ENCODE assay signal across 11 cellular contexts in genomic region chr19:18607222-18608101, GRCh38. TPM values are rescaled to one million over a fixed set of nuclear protein-coding genes. Genes with fewer than 3 reads are reported as not detected.
DNase-seq lines count a peak whose midpoint lies in the region; ATAC-seq and TF ChIP-seq lines count a peak whose summit lies in the region.
"Had no signal": no experiment of that assay in that cellular context is flagged by ENCODE, and none has a peak within 500 bp of the region (broad histone marks: within the 10 kb centered on the region; RNA-seq: fewer than 3 reads in every experiment).

No MANE protein-coding gene starts in this region.

- H3K27ac ChIP-seq in ACC112 (ENCODE audit: low read depth, low read length) (no peak overlapping the region), mesenchymal stem cell (ENCODE audit: low read length, poor library complexity, severe bottlenecking) (no peak overlapping the region)
- no peak overlapping the region for H3K27ac ChIP-seq in CD4-positive, alpha-beta T cell (ENCODE audit: low read depth, low read length)

- no peak overlapping the region for H2AK5ac ChIP-seq in mesenchymal stem cell (ENCODE audit: low read length, severe bottlenecking)

- H3K27me3 ChIP-seq in ACC112 (ENCODE audit: insufficient read depth, low read length), result peaks cover 59% of the 10 kb centered on the region
- peaks cover 62 to 85% of the 10 kb centered on the region in 2 experiments for H3K27me3 ChIP-seq in mesenchymal stem cell (ENCODE audit: control insufficient read depth in 1 of 2, insufficient read depth in 1 of 2, low read length in 2 of 2)
- H3K27me3 ChIP-seq in CD4-positive, alpha-beta T cell (ENCODE audit: control insufficient read depth, insufficient read depth, low read length), result peaks cover 83% of the 10 kb centered on the region

- no peak overlapping the region for H3K14ac ChIP-seq in mesenchymal stem cell (ENCODE audit: low read length in 2 of 2)

- in situ Hi-C loops in GM13977 (cut with MboI; ENCODE audit: low pct_unique_long_range_greater_than_20kb, low sequenced_read_pairs, unreplicated experiment), result no loop called here

- no peaks in the 10 kb centered on the region for H3K9me3 Mint-ChIP-seq in brain
- H3K9me3 Mint-ChIP-seq in CD4-positive, alpha-beta T cell, result no peaks in the 10 kb centered on the region
- H3K9me3 Mint-ChIP-seq: activated B cell treated with CpG ODN at 0.5 μM for 24 hours had no signal

- H2BK15ac ChIP-seq in mesenchymal stem cell (ENCODE audit: low read depth, poor library complexity, severe bottlenecking), result peak overlapping the region; percentile 76

- no peak overlapping the region for H3K4me2 ChIP-seq in mesenchymal stem cell (ENCODE audit: low read length, poor library complexity, severe bottlenecking)

- H2AFZ ChIP-seq in ACC112 (ENCODE audit: low read length, unreplicated experiment), result no peak overlapping the region
- H2AFZ ChIP-seq in mesenchymal stem cell (ENCODE audit: low read depth, low read length), result no peak overlapping the region

- no peak overlapping the region for H4K8ac ChIP-seq in mesenchymal stem cell (ENCODE audit: low read length)

- no peaks in the 10 kb centered on the region for H3K79me2 ChIP-seq in ACC112 (ENCODE audit: control insufficient read depth, insufficient read depth, low read length, unreplicated experiment)

- no peaks in the 10 kb centered on the region for H3K36me3 Mint-ChIP-seq in brain
- no peaks in the 10 kb centered on the region for H3K36me3 Mint-ChIP-seq in CD4-positive, alpha-beta T cell (ENCODE audit: low read depth)

- CTCF ChIA-PET in CD4-positive, alpha-beta T cell (lab: Charles Lee), result no interaction called here

- POLR2A ChIA-PET in CD4-positive, alpha-beta T cell (lab: Charles Lee), result no interaction called here

- H3K4me1 Mint-ChIP-seq in brain, result peaks cover 39% of the 10 kb centered on the region
- peaks cover 27% of the 10 kb centered on the region for H3K4me1 Mint-ChIP-seq in CD4-positive, alpha-beta T cell (ENCODE audit: low read depth)

- TF ChIP-seq CTCF in GM13977 (IDR thresholded peaks at IDR 0.05; ENCODE audit: extremely low read depth, insufficient read depth, missing control alignments) (no peak), brain (conservative IDR thresholded peaks at IDR 0.05) (no peak)
- TF ChIP-seq CTCF in CD4-positive, alpha-beta T cell (IDR thresholded peaks at IDR 0.05), result no peak

- H3K4ac ChIP-seq in mesenchymal stem cell (ENCODE audit: low read depth in 1 of 2, low read length in 2 of 2), result no peak overlapping the region

- no peak overlapping the region for H3K27ac Mint-ChIP-seq in brain
- H3K27ac Mint-ChIP-seq in CD4-positive, alpha-beta T cell, result no peak overlapping the region
- H3K27ac Mint-ChIP-seq: activated B cell treated with CpG ODN at 0.5 μM for 24 hours had no signal

- H3K36me3 ChIP-seq in ACC112 (ENCODE audit: insufficient read depth, low read length) (no peaks in the 10 kb centered on the region), mesenchymal stem cell (ENCODE audit: control insufficient read depth in 1 of 2, insufficient read depth in 2 of 2, low read depth in 1 of 2, low read length in 2 of 2) (no peaks in the 10 kb centered on the region)

- H2BK5ac ChIP-seq in mesenchymal stem cell (ENCODE audit: low read depth, low read length, poor library complexity, severe bottlenecking), result no peak overlapping the region

- intact Hi-C loops in CD4-positive, alpha-beta T cell (cut with DNase I, micrococcal nuclease), result no loop called here

- no peaks in the 10 kb centered on the region for H3K79me1 ChIP-seq in mesenchymal stem cell (replicated peaks; ENCODE audit: low read length, poor library complexity, severe bottlenecking)

- peak overlapping the region; percentile 26 for H3K9ac ChIP-seq in mesenchymal stem cell (ENCODE audit: low read length)

- no peak overlapping the region for H4K91ac ChIP-seq in mesenchymal stem cell (ENCODE audit: low read length)

- peak overlapping the region; percentile 24 to 75 (median 35) for H3K4me3 Mint-ChIP-seq in brain
- H3K4me3 Mint-ChIP-seq in CD4-positive, alpha-beta T cell, result no peak overlapping the region
- H3K4me3 Mint-ChIP-seq: activated B cell treated with CpG ODN at 0.5 μM for 24 hours had no signal

- H3K27me3 Mint-ChIP-seq in brain, result peaks cover 82% of the 10 kb centered on the region
- H3K27me3 Mint-ChIP-seq in CD4-positive, alpha-beta T cell, result peaks cover 72% of the 10 kb centered on the region

- DNase-seq in GM13977 (ENCODE audit: low spot score) (peak; percentile 41), mesenchymal stem cell (no peak), activated gamma-delta T cell (lab: John Stamatoyannopoulos, UW) (no peak), NCI-H524 (lab: John Stamatoyannopoulos, UW) (no peak)
- DNase-seq in CD4-positive, alpha-beta T cell, result no peak
- DNase-seq: activated B cell treated with CpG ODN at 0.5 μM for 24 hours; stimulated activated CD4-positive, alpha-beta T cell treated with anti-CD3 and anti-CD28 coated beads, Interleukin-2, amount 100 ng/mL, for 24 hours had no signal

- ATAC-seq in CD4-positive, alpha-beta T cell (ENCODE audit: poor library complexity), result no peak
- no peak for ATAC-seq in GM19023 (IDR thresholded peaks at IDR 0.05; ENCODE audit: unreplicated experiment)

- H2BK12ac ChIP-seq in mesenchymal stem cell (ENCODE audit: low read length in 2 of 2), result no peak overlapping the region

- no peak overlapping the region for H2BK120ac ChIP-seq in mesenchymal stem cell (ENCODE audit: low read depth, low read length)

- WGBS in mesenchymal stem cell, result 4% methylated on average over 56 of the region's 68 CpGs

- no peak overlapping the region for H3K18ac ChIP-seq in mesenchymal stem cell (ENCODE audit: low read depth in 1 of 2, low read length in 2 of 2)

- H3K4me1 ChIP-seq in ACC112 (ENCODE audit: control insufficient read depth, insufficient read depth, low read length, unreplicated experiment), result no peaks in the 10 kb centered on the region
- peaks cover 45% of the 10 kb centered on the region for H3K4me1 ChIP-seq in mesenchymal stem cell (ENCODE audit: control insufficient read depth, insufficient read depth, low read depth, low read length)

- no peak overlapping the region for H3K23ac ChIP-seq in mesenchymal stem cell (ENCODE audit: low read length in 2 of 2)

- H3K4me3 ChIP-seq in ACC112 (ENCODE audit: low read depth, low read length) (peak overlapping the region; percentile 73), mesenchymal stem cell (ENCODE audit: insufficient read depth in 1 of 2, low read depth in 1 of 2, low read length in 2 of 2) (peak overlapping the region; percentile 15 to 65)

- no peaks in the 10 kb centered on the region for H3K9me3 ChIP-seq in mesenchymal stem cell (ENCODE audit: control insufficient read depth, low read length)
- no peaks in the 10 kb centered on the region for H3K9me3 ChIP-seq in CD4-positive, alpha-beta T cell (ENCODE audit: control insufficient read depth, low read length)

RNA-seq across cellular contexts. Expression of gene CRLF1, which starts 0.9 kb away (rescaled TPM):
- 22.2 TPM for polyA plus RNA-seq in brain (ENCODE audit: insufficient read depth, low read depth, low replicate concordance)
- polyA plus RNA-seq in mesenchymal stem cell (2013, experiment 1 of 2), result 0.10 TPM
- polyA plus RNA-seq in mesenchymal stem cell (2013, experiment 2 of 2), result 0.18 TPM
- not detected for total RNA-seq in CD4-positive, alpha-beta T cell
- total RNA-seq: activated B cell treated with CpG ODN at 0.5 μM for 24 hours, fibroblast of villous mesenchyme had no signal

RNA-seq across cellular contexts. Expression of gene TMEM59L, which starts 5.2 kb away (rescaled TPM):
- polyA plus RNA-seq in brain (ENCODE audit: insufficient read depth, low read depth, low replicate concordance), result 124 TPM
- polyA plus RNA-seq in mesenchymal stem cell (2013, experiment 1 of 2), result 1.1 TPM
- 1.1 TPM for polyA plus RNA-seq in mesenchymal stem cell (2013, experiment 2 of 2)
- under 1 TPM; 0.25 to 0.27 TPM for total RNA-seq in CD4-positive, alpha-beta T cell
- total RNA-seq: activated B cell treated with CpG ODN at 0.5 μM for 24 hours had no signal

RNA-seq across cellular contexts. Expression of gene REX1BD, which starts 18.9 kb away (rescaled TPM):
- 32.9 TPM for polyA plus RNA-seq in brain (ENCODE audit: insufficient read depth, low read depth, low replicate concordance)
- 64.9 TPM for polyA plus RNA-seq in mesenchymal stem cell (2013, experiment 1 of 2)
- polyA plus RNA-seq in mesenchymal stem cell (2013, experiment 2 of 2), result 73.1 TPM
- total RNA-seq in CD4-positive, alpha-beta T cell, result 10 to 100 TPM; 88.4 to 88.9 TPM

RNA-seq across cellular contexts. Expression of gene KLHL26, which starts 29.4 kb away (rescaled TPM):
- polyA plus RNA-seq in brain (ENCODE audit: insufficient read depth, low read depth, low replicate concordance), result 10.9 TPM
- 2.6 TPM for polyA plus RNA-seq in mesenchymal stem cell (2013, experiment 1 of 2)
- 2.9 TPM for polyA plus RNA-seq in mesenchymal stem cell (2013, experiment 2 of 2)
- total RNA-seq in CD4-positive, alpha-beta T cell, result 10 to 100 TPM; 13.7 to 19.0 TPM

RNA-seq across cellular contexts. Expression of gene UBA52, which starts 35.8 kb away (rescaled TPM):
- polyA plus RNA-seq in brain (ENCODE audit: insufficient read depth, low read depth, low replicate concordance), result 1,684 TPM
- polyA plus RNA-seq in mesenchymal stem cell (2013, experiment 1 of 2), result 1,500 TPM
- polyA plus RNA-seq in mesenchymal stem cell (2013, experiment 2 of 2), result 1,505 TPM
- 1,000 to 10,000 TPM; 2,255 to 2,378 TPM for total RNA-seq in CD4-positive, alpha-beta T cell
